Comparison of ENCODE assay signal across 1 cellular context in the genomic region with DNA sequence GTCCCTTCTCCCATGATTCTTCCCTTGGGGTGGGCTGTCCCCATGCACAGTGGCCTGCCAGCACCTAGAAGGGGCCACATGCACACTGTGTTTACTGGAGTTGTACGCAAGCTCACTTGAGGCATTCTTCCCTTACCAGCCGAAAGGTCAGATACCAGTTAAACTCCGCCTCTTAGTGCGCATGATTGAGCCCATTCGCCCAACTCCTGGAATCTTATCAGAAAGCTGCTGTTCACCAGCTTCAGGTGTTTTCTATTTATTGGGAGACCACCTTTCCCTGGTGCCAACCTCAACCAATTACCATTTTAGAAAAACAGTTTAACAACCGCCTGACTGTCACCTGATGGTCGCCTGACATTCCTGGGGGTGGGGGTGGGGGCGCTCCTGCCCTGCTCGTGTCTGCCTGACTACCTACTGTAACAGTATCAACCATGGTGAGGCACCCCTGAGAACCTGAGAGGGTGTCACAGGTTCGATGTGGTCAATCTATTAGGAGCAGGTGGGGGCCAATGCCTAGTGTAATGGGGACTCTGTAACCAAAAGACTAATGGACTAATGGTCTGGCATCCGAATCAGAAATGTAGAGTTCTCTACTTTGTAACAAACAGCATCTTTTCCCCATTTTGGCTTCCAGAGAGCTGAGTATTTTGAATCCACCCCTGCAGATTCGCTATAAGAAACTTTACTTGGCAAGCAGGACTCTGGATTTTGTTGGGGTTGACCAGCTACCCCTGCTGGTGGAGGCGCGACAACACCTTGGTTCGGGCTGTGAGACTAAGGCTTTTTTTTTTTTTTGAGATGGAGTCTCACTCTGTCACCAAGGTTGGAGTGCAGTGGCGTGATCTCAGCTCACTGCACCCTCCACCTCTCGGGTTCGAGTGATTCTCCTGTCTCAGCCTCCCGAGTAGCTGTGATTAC.
TF ChIP-seq lines count a peak whose summit lies in the region.

No MANE protein-coding gene starts in this region.

TF ChIP-seq in GM23338, 12 proteins besides CTCF, POLR2A, EP300 and RAD21 (continued from another document):
- TF ChIP-seq, protein P1, sequence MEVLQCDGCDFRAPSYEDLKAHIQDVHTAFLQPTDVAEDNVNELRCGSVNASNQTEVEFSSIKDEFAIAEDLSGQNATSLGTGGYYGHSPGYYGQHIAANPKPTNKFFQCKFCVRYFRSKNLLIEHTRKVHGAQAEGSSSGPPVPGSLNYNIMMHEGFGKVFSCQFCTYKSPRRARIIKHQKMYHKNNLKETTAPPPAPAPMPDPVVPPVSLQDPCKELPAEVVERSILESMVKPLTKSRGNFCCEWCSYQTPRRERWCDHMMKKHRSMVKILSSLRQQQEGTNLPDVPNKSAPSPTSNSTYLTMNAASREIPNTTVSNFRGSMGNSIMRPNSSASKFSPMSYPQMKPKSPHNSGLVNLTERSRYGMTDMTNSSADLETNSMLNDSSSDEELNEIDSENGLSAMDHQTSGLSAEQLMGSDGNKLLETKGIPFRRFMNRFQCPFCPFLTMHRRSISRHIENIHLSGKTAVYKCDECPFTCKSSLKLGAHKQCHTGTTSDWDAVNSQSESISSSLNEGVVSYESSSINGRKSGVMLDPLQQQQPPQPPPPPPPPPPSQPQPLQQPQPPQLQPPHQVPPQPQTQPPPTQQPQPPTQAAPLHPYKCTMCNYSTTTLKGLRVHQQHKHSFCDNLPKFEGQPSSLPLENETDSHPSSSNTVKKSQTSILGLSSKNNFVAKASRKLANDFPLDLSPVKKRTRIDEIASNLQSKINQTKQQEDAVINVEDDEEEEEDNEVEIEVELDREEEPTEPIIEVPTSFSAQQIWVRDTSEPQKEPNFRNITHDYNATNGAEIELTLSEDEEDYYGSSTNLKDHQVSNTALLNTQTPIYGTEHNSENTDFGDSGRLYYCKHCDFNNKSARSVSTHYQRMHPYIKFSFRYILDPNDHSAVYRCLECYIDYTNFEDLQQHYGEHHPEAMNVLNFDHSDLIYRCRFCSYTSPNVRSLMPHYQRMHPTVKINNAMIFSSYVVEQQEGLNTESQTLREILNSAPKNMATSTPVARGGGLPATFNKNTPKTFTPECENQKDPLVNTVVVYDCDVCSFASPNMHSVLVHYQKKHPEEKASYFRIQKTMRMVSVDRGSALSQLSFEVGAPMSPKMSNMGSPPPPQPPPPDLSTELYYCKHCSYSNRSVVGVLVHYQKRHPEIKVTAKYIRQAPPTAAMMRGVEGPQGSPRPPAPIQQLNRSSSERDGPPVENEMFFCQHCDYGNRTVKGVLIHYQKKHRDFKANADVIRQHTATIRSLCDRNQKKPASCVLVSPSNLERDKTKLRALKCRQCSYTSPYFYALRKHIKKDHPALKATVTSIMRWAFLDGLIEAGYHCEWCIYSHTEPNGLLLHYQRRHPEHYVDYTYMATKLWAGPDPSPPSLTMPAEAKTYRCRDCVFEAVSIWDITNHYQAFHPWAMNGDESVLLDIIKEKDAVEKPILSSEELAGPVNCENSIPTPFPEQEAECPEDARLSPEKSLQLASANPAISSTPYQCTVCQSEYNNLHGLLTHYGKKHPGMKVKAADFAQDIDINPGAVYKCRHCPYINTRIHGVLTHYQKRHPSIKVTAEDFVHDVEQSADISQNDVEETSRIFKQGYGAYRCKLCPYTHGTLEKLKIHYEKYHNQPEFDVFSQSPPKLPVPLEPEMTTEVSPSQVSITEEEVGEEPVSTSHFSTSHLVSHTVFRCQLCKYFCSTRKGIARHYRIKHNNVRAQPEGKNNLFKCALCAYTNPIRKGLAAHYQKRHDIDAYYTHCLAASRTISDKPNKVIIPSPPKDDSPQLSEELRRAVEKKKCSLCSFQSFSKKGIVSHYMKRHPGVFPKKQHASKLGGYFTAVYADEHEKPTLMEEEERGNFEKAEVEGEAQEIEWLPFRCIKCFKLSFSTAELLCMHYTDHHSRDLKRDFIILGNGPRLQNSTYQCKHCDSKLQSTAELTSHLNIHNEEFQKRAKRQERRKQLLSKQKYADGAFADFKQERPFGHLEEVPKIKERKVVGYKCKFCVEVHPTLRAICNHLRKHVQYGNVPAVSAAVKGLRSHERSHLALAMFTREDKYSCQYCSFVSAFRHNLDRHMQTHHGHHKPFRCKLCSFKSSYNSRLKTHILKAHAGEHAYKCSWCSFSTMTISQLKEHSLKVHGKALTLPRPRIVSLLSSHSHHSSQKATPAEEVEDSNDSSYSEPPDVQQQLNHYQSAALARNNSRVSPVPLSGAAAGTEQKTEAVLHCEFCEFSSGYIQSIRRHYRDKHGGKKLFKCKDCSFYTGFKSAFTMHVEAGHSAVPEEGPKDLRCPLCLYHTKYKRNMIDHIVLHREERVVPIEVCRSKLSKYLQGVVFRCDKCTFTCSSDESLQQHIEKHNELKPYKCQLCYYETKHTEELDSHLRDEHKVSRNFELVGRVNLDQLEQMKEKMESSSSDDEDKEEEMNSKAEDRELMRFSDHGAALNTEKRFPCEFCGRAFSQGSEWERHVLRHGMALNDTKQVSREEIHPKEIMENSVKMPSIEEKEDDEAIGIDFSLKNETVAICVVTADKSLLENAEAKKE (CRISPR knock-in tag; IDR thresholded peaks at IDR 0.05): no peak
- TF ChIP-seq ZNF114 (CRISPR knock-in tag; IDR thresholded peaks at IDR 0.05) (no peak), ZNF331 (CRISPR knock-in tag; IDR thresholded peaks at IDR 0.05; ENCODE audit: low read depth) (no peak), CREB1 (CRISPR knock-in tag; IDR thresholded peaks at IDR 0.05; ENCODE audit: low read depth) (no peak), NANOG (IDR thresholded peaks at IDR 0.05; ENCODE audit: borderline replicate concordance) (no peak), STAT1 (IDR thresholded peaks at IDR 0.05; ENCODE audit: unreplicated experiment) (no peak), EZH2 (IDR thresholded peaks at IDR 0.05; ENCODE audit: low read depth, unreplicated experiment) (no peak)
